In genomic region chr19:45113628-45114027, GRCh38 we compare ENCODE assay signal across 15 cellular contexts. TPM values are rescaled to one million over a fixed set of nuclear protein-coding genes. Genes with fewer than 3 reads are reported as not detected.
DNase-seq lines count a peak whose midpoint lies in the region; ATAC-seq and TF ChIP-seq lines count a peak whose summit lies in the region.
"Had no signal": no experiment of that assay in that cellular context is flagged by ENCODE, and none has a peak within 500 bp of the region (broad histone marks: within the 10 kb centered on the region; RNA-seq: fewer than 3 reads in every experiment).

No MANE protein-coding gene starts in this region.

- H3K4me3 ChIP-seq in PC-9, result no peak overlapping the region
- H3K4me3 ChIP-seq in mucosa of stomach (ENCODE audit: low read length), result no peak overlapping the region
- no peak overlapping the region for H3K4me3 ChIP-seq in foreskin fibroblast (ENCODE audit: low read depth in 1 of 2, low read length in 2 of 2)
- H3K4me3 ChIP-seq in gastroesophageal sphincter, result no peak overlapping the region
- H3K4me3 ChIP-seq: ascending aorta had no signal

- TF ChIP-seq CTCF in PC-9 (conservative IDR thresholded peaks at IDR 0.05), result no peak
- no peak for TF ChIP-seq CTCF in foreskin fibroblast (IDR thresholded peaks at IDR 0.05; ENCODE audit: low read depth, low read length)
- TF ChIP-seq CTCF in gastroesophageal sphincter (IDR thresholded peaks at IDR 0.05), result no peak

- H3K9me3 ChIP-seq in PC-9 (ENCODE audit: insufficient read depth, low read depth), result no peaks in the 10 kb centered on the region
- H3K9me3 ChIP-seq in mucosa of stomach (ENCODE audit: control insufficient read depth, low read length), result no peaks in the 10 kb centered on the region
- no peaks in the 10 kb centered on the region for H3K9me3 ChIP-seq in gastroesophageal sphincter
- H3K9me3 ChIP-seq: ascending aorta, BE2C had no signal

- H3K27ac ChIP-seq in PC-9, result no peak overlapping the region
- no peak overlapping the region for H3K27ac ChIP-seq in gastroesophageal sphincter
- H3K27ac ChIP-seq: ascending aorta had no signal

- H3K9me2 ChIP-seq in PC-9 (ENCODE audit: insufficient read depth), result no peaks in the 10 kb centered on the region

- CTCF ChIA-PET in PC-9 (lab: Charles Lee), result interaction anchor here (0.9 to 1.0 kb wide), 2 partner anchors 10 to 11 kb away, joined by 4 to 5 read pairs; no protein-coding TSS in a partner anchor

- DNase-seq in DMS153 treated with DMSO at 0.1 percent for 48 hours (lab: John Stamatoyannopoulos, UW; ENCODE audit: unreplicated experiment) (peak; percentile 91), NCI-H2029 (lab: John Stamatoyannopoulos, UW) (peak; percentile 95), PC-9 (peak; percentile 46 to 66), islet precursor cell (no peak), foreskin fibroblast (no peak)
- DNase-seq: activated T-cell treated with anti-CD3 and anti-CD28 coated beads, Interleukin-2, amount 50 U/mL, for 4 hours; BE2C; left ventricle myocardium superior; NCI-H1048 had no signal

- H2AFZ ChIP-seq in PC-9, result no peak overlapping the region

- BruUV-seq in PC-9 (replicated peaks; lab: Mats Ljungman, UMichigan), result no TSS peak

- no peaks in the 10 kb centered on the region; the same call in 1 of the 2 replicates for H3F3A ChIP-seq in PC-9 (ENCODE audit: insufficient read depth, low read depth)

- no peak for ATAC-seq in gastroesophageal sphincter
- no peak for ATAC-seq in GM18870 (IDR thresholded peaks at IDR 0.05; ENCODE audit: unreplicated experiment)
- ATAC-seq: activated T-cell treated with anti-CD3 and anti-CD28 coated beads, Interleukin-2, amount 50 U/mL, for 4 hours; left ventricle myocardium superior had no signal

- POLR2A ChIA-PET in PC-9 (lab: Charles Lee; ENCODE audit: unreplicated experiment), result no interaction called here

- no peaks in the 10 kb centered on the region for H3K27me3 ChIP-seq in PC-9 (ENCODE audit: insufficient read depth, low read depth)
- no peaks in the 10 kb centered on the region for H3K27me3 ChIP-seq in mucosa of stomach (ENCODE audit: control insufficient read depth, insufficient read depth, low read length)
- H3K27me3 ChIP-seq in gastroesophageal sphincter, result no peaks in the 10 kb centered on the region
- H3K27me3 ChIP-seq: ascending aorta, BE2C had no signal

- H3K4me1 ChIP-seq in PC-9 (replicated peaks; ENCODE audit: insufficient read depth) (peaks cover 26% of the 10 kb centered on the region), mucosa of stomach (ENCODE audit: control insufficient read depth, insufficient read depth, low read length) (peaks cover 69% of the 10 kb centered on the region), gastroesophageal sphincter (peaks cover 0 to 22% (median 4%) of the 10 kb centered on the region in 3 donors)
- H3K4me1 ChIP-seq: ascending aorta had no signal

- 80% methylated on average over 2 of the region's 9 CpGs; no CpG with 5 or more reads in 1 of the 2 donors for WGBS in gastroesophageal sphincter (ENCODE audit: low coverage in 1 of 2), 2 donors

- no peak for TF ChIP-seq POLR2A in gastroesophageal sphincter (IDR thresholded peaks at IDR 0.05)

- peak overlapping the region; percentile 52 for H3K4me2 ChIP-seq in PC-9

- intact Hi-C loops in PC-9 (cut with micrococcal nuclease; ENCODE audit: unreplicated experiment), result no loop called here

- peaks cover 88% of the 10 kb centered on the region for H3K79me2 ChIP-seq in PC-9 (ENCODE audit: low read depth)

- H3K9ac ChIP-seq in mucosa of stomach (ENCODE audit: low read length), result peak overlapping the region; percentile 48

- TF ChIP-seq EP300 in gastroesophageal sphincter (IDR thresholded peaks at IDR 0.05), result no peak

- H4K20me1 ChIP-seq in PC-9 (ENCODE audit: insufficient read depth), result peaks cover 65% of the 10 kb centered on the region

- H3K36me3 ChIP-seq in PC-9 (ENCODE audit: low read depth) (no peaks in the 10 kb centered on the region), mucosa of stomach (ENCODE audit: control insufficient read depth, insufficient read depth, low read length) (no peaks in the 10 kb centered on the region), gastroesophageal sphincter (no peaks in the 10 kb centered on the region)
- H3K36me3 ChIP-seq: ascending aorta, BE2C had no signal

RNA-seq across cellular contexts. Expression of gene PPP1R37, which starts 20.6 kb away (rescaled TPM):
- 41.1 and 49.5 TPM in 2 replicates for total RNA-seq in PC-9 (2021)
- total RNA-seq in gastroesophageal sphincter, result 10 to 100 TPM; 22.6 to 51.4 (median 24.6) TPM

RNA-seq across cellular contexts. Expression of gene GEMIN7, which starts 34.6 kb away (rescaled TPM):
- total RNA-seq in PC-9 (2021) (29.6 and 30.6 TPM in 2 replicates), gastroesophageal sphincter (10 to 100 TPM in 3 of 4 donors, 1 to 10 TPM in 1; 6.4 to 17.6 (median 14.8) TPM)

RNA-seq across cellular contexts. Expression of gene ZNF296, which starts 37.4 kb away (rescaled TPM):
- total RNA-seq in PC-9 (2021) (3.1 and 3.7 TPM in 2 replicates), gastroesophageal sphincter (under 1 TPM in 1 of 4 donors, not detected in 3; 0.50 TPM)
- total RNA-seq: ascending aorta, HT1080, osteoblast had no signal

RNA-seq across cellular contexts. Expression of gene NKPD1, which starts 47.2 kb away (rescaled TPM):
- total RNA-seq in PC-9 (2021), result 0.37 and 0.75 TPM in 2 replicates
- total RNA-seq in gastroesophageal sphincter, result under 1 TPM in 2 of 4 donors, not detected in 2; 0.16 to 0.39 TPM
- total RNA-seq: ascending aorta, HT1080, osteoblast had no signal

Comparison
In these comparisons a context has a peak if more than half of its experiments do, and no peak if none do; other contexts are left out.
1. DNase-seq: peak in DMS153 treated with DMSO at 0.1 percent for 48 hours (single experiment), NCI-H2029 (single experiment) and PC-9 (2 of 2); none in islet precursor cell (single experiment) and foreskin fibroblast (0 of 2).